In the genomic region with DNA sequence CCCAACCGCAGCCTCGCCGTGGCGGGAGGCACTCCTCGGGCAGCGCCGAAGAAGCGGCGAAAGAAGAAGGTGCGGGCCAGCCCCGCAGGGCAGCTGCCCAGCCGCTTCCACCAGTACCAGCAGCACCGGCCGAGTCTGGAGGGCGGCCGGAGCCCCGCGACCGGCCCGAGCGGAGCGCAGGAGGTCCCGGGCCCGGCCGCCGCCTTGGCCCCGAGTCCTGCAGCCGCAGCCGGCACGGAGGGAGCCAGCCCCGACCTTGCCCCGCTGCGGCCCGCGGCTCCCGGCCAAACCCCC, we compare ENCODE assay signal across 8 cellular contexts. TPM values are rescaled to one million over a fixed set of nuclear protein-coding genes. Genes with fewer than 3 reads are reported as not detected.
DNase-seq lines count a peak whose midpoint lies in the region; ATAC-seq, FAIRE-seq and TF ChIP-seq lines count a peak whose summit lies in the region.

No MANE protein-coding gene starts in this region.

- no peak for DNase-seq in activated T-cell treated with anti-CD3 and anti-CD28 coated beads, Interleukin-2, amount 50 U/mL, for 24 hours
- DNase-seq in activated T-cell treated with anti-CD3 and anti-CD28 coated beads for 4 hours (no peak), astrocyte of the spinal cord (ENCODE audit: low read depth, low spot score) (no peak), right lobe of liver (no peak), upper lobe of right lung (no peak), H54 (ENCODE audit: insufficient read length, low spot score) (no peak)
- DNase-seq in activated effector memory CD4-positive, alpha-beta T cell treated with Interleukin-2 at 50 U/mL for 16 hours: no peak

- H3K4me3 ChIP-seq in HUES48 (ENCODE audit: low read depth, low read length) (peak overlapping the region; percentile 97), astrocyte of the spinal cord (ENCODE audit: low read depth, low read length) (peak overlapping the region; percentile 92), right lobe of liver (peak overlapping the region; percentile 77 to 81 (median 79)), upper lobe of right lung (peak overlapping the region; percentile 82)

- FAIRE-seq in H54 (lab: Jason Lieb, UNC): no peak

- TF ChIP-seq CTCF in astrocyte of the spinal cord (IDR thresholded peaks at IDR 0.05; ENCODE audit: low read depth, low read length) (no peak), right lobe of liver (IDR thresholded peaks at IDR 0.05) (no peak), upper lobe of right lung (IDR thresholded peaks at IDR 0.05) (no peak)

- intact Hi-C loops in right lobe of liver (cut with DNase I): no loop called here
- intact Hi-C loops in upper lobe of right lung (cut with DNase I): no loop called here

- WGBS in right lobe of liver (ENCODE audit: insufficient coverage, low coverage, low lambda C conversion rate, missing lambda C conversion rate): 0% methylated on average over 15 of the region's 36 CpGs

- in situ Hi-C loops in astrocyte of the spinal cord (cut with HindIII; ENCODE audit: low sequenced_read_pairs): no loop called here

- H3K36me3 Mint-ChIP-seq in activated T-cell treated with anti-CD3 and anti-CD28 coated beads, Interleukin-2, amount 50 U/mL, for 24 hours (ENCODE audit: low read depth): peaks cover 48% of the 10 kb centered on the region

- peak overlapping the region; percentile 94 for H3K9ac ChIP-seq in HUES48 (ENCODE audit: low read depth, low read length)

- no peaks in the 10 kb centered on the region for H3K27me3 ChIP-seq in HUES48 (ENCODE audit: control insufficient read depth, insufficient read depth, low read length)
- no peaks in the 10 kb centered on the region for H3K27me3 ChIP-seq in right lobe of liver
- H3K27me3 ChIP-seq in upper lobe of right lung: no peaks in the 10 kb centered on the region

- peak overlapping the region; percentile 98 for H3K27ac Mint-ChIP-seq in activated T-cell treated with anti-CD3 and anti-CD28 coated beads, Interleukin-2, amount 50 U/mL, for 24 hours

- peak overlapping the region; percentile 93 for H3K4me3 Mint-ChIP-seq in activated T-cell treated with anti-CD3 and anti-CD28 coated beads, Interleukin-2, amount 50 U/mL, for 24 hours

- H3K9me3 ChIP-seq in HUES48 (ENCODE audit: control insufficient read depth, insufficient read depth, low read length) (no peaks in the 10 kb centered on the region), right lobe of liver (no peaks in the 10 kb centered on the region), upper lobe of right lung (no peaks in the 10 kb centered on the region)

- no peaks in the 10 kb centered on the region for H3K9me3 Mint-ChIP-seq in activated T-cell treated with anti-CD3 and anti-CD28 coated beads, Interleukin-2, amount 50 U/mL, for 24 hours

- H3K36me3 ChIP-seq in HUES48 (ENCODE audit: control insufficient read depth, insufficient read depth, low read length) (peaks cover 28% of the 10 kb centered on the region), right lobe of liver (peaks cover 5 to 26% (median 13%) of the 10 kb centered on the region in 4 donors), upper lobe of right lung (peaks cover 31% of the 10 kb centered on the region)

- no peak for TF ChIP-seq POLR2A in right lobe of liver (IDR thresholded peaks at IDR 0.05)
- TF ChIP-seq POLR2A in H54 (IDR thresholded peaks at IDR 0.05; ENCODE audit: low read depth, low read length): no peak

- H3K27me3 Mint-ChIP-seq in activated T-cell treated with anti-CD3 and anti-CD28 coated beads, Interleukin-2, amount 50 U/mL, for 24 hours: no peaks in the 10 kb centered on the region

- peaks cover 33% of the 10 kb centered on the region for H3K4me1 ChIP-seq in HUES48 (ENCODE audit: control insufficient read depth, insufficient read depth, low read length)
- H3K4me1 ChIP-seq in right lobe of liver: peaks cover 0 to 16% (median 0%) of the 10 kb centered on the region in 4 donors
- peaks cover 35% of the 10 kb centered on the region for H3K4me1 ChIP-seq in upper lobe of right lung

- H3K27ac ChIP-seq in HUES48 (ENCODE audit: low read depth, low read length): peak overlapping the region; percentile 97
- peak overlapping the region; percentile 100 for H3K27ac ChIP-seq in right lobe of liver
- peak overlapping the region; percentile 100 for H3K27ac ChIP-seq in upper lobe of right lung

- ATAC-seq in right lobe of liver: peak in 1 of 4 donors; percentile 0
- ATAC-seq in upper lobe of right lung: peak; percentile 19

- peaks cover 36% of the 10 kb centered on the region for H3K4me1 Mint-ChIP-seq in activated T-cell treated with anti-CD3 and anti-CD28 coated beads, Interleukin-2, amount 50 U/mL, for 24 hours (ENCODE audit: low read depth)

RNA-seq across cellular contexts. Expression of gene PNRC1, which starts 0.5 kb away (rescaled TPM):
- total RNA-seq in right lobe of liver (100 to 1,000 TPM in 3 of 6 experiments, 10 to 100 TPM in 3; 55.4 to 182 (median 105) TPM), upper lobe of right lung (183 TPM)

RNA-seq across cellular contexts. Expression of gene SRSF12, which starts 36.8 kb away (rescaled TPM):
- total RNA-seq in right lobe of liver (under 1 TPM in 4 of 6 experiments, not detected in 2; 0.22 to 0.78 (median 0.40) TPM), upper lobe of right lung (not detected)
